Comparison of ENCODE assay signal across 1 cellular context in the genomic region with DNA sequence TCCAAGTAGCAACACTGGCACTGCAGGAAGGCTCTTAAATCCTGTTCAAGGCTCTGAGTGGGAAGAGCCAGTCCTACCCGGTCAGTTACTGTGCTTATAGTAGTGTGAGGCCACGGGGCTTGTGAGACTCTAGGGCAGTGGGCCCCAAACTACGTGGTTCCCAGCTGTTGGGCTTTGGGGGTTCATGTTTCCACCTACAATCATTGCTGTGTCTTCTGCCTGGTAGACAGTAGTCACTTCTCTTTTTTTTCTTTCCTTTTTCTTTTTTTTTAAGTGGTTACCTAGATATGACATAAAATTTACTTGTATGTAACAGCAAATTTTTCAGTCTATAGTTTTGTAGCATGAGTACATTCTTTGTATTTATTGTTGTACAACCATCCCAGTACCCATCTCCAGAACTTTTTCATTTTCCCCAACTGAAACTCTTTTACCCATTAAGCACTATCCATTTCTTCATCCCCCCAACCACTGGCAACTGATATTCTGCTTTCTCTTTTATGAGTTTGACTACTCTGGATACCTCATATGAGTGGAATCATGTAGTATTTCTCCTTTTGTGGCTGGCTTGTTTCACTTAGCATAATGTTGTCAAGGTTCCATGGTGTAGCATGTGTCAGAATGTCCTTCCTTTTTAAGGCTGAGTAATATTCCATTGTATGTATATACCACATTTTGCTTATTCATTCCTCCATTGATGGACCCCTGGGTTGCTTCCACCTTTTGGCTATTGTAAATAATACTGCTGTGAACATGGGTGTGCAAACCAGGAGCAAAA.
TF ChIP-seq lines count a peak whose summit lies in the region.

No MANE protein-coding gene starts in this region.

TF ChIP-seq in K562, 482 proteins besides CTCF, POLR2A, EP300 and RAD21:
- peak; percentile 60 for TF ChIP-seq ZNF146 (CRISPR knock-in tag; IDR thresholded peaks at IDR 0.05; ENCODE audit: unreplicated experiment)
- TF ChIP-seq, protein P1, sequence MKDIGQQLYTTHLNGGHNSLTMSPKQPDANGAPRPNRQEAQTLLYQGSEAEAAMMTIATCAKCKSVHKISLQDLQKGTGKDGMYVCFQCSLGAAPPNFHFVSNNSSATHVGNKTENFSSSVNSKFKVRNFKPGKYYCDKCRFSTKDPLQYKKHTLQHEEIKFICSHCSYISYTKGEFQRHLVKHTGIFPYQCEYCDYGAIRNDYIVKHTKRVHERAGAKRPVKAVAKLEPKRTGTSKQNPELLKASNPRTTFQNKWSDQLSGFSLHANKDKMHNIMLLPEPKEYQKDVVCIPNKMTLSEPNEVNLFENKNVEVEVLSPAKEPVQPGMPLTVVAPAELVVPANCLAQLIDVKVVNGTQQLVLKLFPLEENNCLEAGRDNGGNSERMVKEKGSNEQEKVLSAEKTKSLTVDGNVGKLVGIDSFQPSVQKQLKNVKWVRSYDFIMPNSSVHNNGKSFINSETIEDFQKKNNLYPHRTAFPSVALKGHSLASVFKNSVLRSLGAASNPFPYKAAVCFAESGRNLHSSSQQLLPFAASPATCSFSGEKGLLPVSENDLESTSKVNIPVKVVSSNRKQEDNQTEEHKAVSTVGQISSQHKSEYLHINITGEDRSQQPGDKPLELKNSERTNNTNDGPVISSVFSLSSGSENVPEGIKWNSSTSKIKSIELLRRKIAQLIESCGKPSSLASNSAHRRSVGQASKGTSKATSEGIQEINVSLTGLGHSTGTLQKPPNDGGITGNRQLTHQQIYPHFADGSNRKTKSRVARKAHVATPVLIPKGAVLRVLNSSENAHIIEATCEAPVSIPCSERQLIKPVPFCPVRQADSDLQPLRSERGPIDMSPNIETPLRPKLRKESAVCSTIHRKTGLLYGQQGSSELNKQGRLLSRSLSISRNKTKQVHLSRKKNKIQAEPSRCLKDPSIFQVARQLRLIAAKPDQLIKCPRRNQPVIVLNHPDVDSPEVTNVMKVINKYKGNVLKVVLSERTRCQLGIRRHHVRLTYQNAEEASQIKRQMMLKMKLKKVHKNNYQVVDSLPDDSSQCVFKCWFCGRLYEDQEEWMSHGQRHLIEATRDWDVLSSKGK (CRISPR knock-in tag; IDR thresholded peaks at IDR 0.05): no peak
- TF ChIP-seq POLR3G (IDR thresholded peaks at IDR 0.05; ENCODE audit: extremely low read depth, insufficient read length, insufficient replicate concordance): no peak
